Comparison of ENCODE assay signal across 12 cellular contexts in the genomic region with DNA sequence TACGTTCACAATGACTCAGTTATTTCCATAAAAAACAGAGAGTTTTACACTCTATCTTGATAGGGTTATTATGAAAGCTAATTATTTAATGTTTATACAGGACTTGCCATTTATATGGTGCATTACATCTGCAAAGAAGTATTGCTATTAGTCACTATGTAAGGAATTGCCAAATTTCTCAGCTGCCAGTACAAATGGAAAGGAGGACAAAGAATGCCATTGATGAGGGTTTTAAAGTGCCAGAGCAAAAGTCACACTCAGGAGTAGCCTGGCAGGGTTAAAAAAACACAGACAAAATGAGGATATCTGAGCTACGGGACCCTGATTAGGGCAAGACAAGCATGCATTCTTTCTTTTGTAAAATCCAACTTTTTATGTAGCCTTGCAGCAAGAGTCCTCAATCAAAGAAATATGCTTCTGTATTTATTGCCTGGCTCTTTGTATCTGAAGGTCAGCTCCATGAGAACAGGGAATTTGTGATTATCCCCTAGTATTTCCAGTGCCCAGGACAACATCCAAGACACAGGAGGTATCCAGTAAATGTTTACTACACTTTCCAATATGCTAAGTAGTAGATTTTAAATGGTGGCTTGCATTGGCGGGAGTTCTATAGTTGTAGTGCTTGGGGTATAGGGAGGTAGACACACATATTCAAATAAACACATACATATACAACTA.
DNase-seq lines count a peak whose midpoint lies in the region; ATAC-seq and TF ChIP-seq lines count a peak whose summit lies in the region.
"Had no signal": no experiment of that assay in that cellular context is flagged by ENCODE, and none has a peak within 500 bp of the region (broad histone marks: within the 10 kb centered on the region; RNA-seq: fewer than 3 reads in every experiment).

No MANE protein-coding gene starts in this region.

- WGBS in tibial nerve, 2 donors: 38 to 41% methylated on average over 3 of the region's 3 CpGs

- no peaks in the 10 kb centered on the region for H3K27me3 ChIP-seq in breast epithelium
- no peaks in the 10 kb centered on the region for H3K27me3 ChIP-seq in tibial nerve

- H3K27me3 Mint-ChIP-seq in MCF 10A (ENCODE audit: insufficient read depth, unreplicated experiment): no peaks in the 10 kb centered on the region
- H3K27me3 Mint-ChIP-seq: activated naive CD4-positive, alpha-beta T cell treated with anti-CD3 and anti-CD28 coated beads, Interleukin-2, amount 50 U/mL, for 24 hours had no signal

- H3K36me3 Mint-ChIP-seq in MCF 10A (ENCODE audit: insufficient read depth, unreplicated experiment): no peaks in the 10 kb centered on the region
- H3K36me3 Mint-ChIP-seq: activated naive CD4-positive, alpha-beta T cell treated with anti-CD3 and anti-CD28 coated beads, Interleukin-2, amount 50 U/mL, for 24 hours had no signal

- peaks cover 0 to 6% of the 10 kb centered on the region in 2 donors for H3K4me1 ChIP-seq in breast epithelium
- peaks cover 0 to 16% (median 0%) of the 10 kb centered on the region in 4 donors for H3K4me1 ChIP-seq in tibial nerve

- DNase-seq in MCF 10A (ENCODE audit: unreplicated experiment) (peak; percentile 49), breast epithelium (ENCODE audit: low spot score in 2 of 2) (no peak), astrocyte of the hippocampus (ENCODE audit: low read depth, low spot score) (peak; percentile 83), foreskin melanocyte (peak; percentile 82), superior temporal gyrus (ENCODE audit: extremely low spot score) (peak; percentile 91), tibial nerve (ENCODE audit: low spot score in 2 of 2) (no peak)
- no peak for DNase-seq in activated CD8-positive, alpha-beta memory T cell treated with anti-CD3 and anti-CD28 coated beads, Interleukin-2, amount 50 U/mL, for 4 hours
- DNase-seq: NCI-H1436; stimulated activated naive CD4-positive, alpha-beta T cell treated with Interleukin-2 at 50 U/mL for 16 hours; T-helper 9 cell had no signal

- peaks cover 13% of the 10 kb centered on the region for H3K4me1 Mint-ChIP-seq in MCF 10A (ENCODE audit: insufficient read depth, unreplicated experiment)
- H3K4me1 Mint-ChIP-seq: activated naive CD4-positive, alpha-beta T cell treated with anti-CD3 and anti-CD28 coated beads, Interleukin-2, amount 50 U/mL, for 24 hours had no signal

- ATAC-seq in HG02981 (IDR thresholded peaks at IDR 0.05; ENCODE audit: unreplicated experiment): no peak

- H3K9me3 ChIP-seq in breast epithelium (no peaks in the 10 kb centered on the region), tibial nerve (no peaks in the 10 kb centered on the region)

- no peak overlapping the region for H3K27ac Mint-ChIP-seq in MCF 10A (ENCODE audit: low read depth, unreplicated experiment)
- H3K27ac Mint-ChIP-seq: activated naive CD4-positive, alpha-beta T cell treated with anti-CD3 and anti-CD28 coated beads, Interleukin-2, amount 50 U/mL, for 24 hours had no signal

- H3K36me3 ChIP-seq in breast epithelium (no peaks in the 10 kb centered on the region), tibial nerve (no peaks in the 10 kb centered on the region)

- TF ChIP-seq EP300 in tibial nerve (IDR thresholded peaks at IDR 0.05): no peak

- H3K4me3 Mint-ChIP-seq in MCF 10A (ENCODE audit: unreplicated experiment): no peak overlapping the region
- H3K4me3 Mint-ChIP-seq: activated naive CD4-positive, alpha-beta T cell treated with anti-CD3 and anti-CD28 coated beads, Interleukin-2, amount 50 U/mL, for 24 hours had no signal

- H3K9me3 Mint-ChIP-seq in MCF 10A (ENCODE audit: unreplicated experiment): no peaks in the 10 kb centered on the region
- H3K9me3 Mint-ChIP-seq: activated naive CD4-positive, alpha-beta T cell treated with anti-CD3 and anti-CD28 coated beads, Interleukin-2, amount 50 U/mL, for 24 hours had no signal

- TF ChIP-seq POLR2A in breast epithelium (IDR thresholded peaks at IDR 0.05) (no peak), tibial nerve (IDR thresholded peaks at IDR 0.05) (no peak)

- no TSS peak for BruUV-seq in MCF 10A (replicated peaks; lab: Mats Ljungman, UMichigan)

- CTCF ChIA-PET in MCF 10A (lab: Yijun Ruan, JAX): interaction anchor here (0.8 kb wide), 1 partner anchor 232 kb away, joined by 3 read pairs; no protein-coding TSS in a partner anchor

- no peak overlapping the region for H3K27ac ChIP-seq in breast epithelium
- H3K27ac ChIP-seq in tibial nerve: no peak overlapping the region

- H3K4me3 ChIP-seq in breast epithelium: no peak overlapping the region
- H3K4me3 ChIP-seq in tibial nerve: no peak overlapping the region

- intact Hi-C loops in MCF 10A (cut with micrococcal nuclease) (no loop called here), breast epithelium (cut with DNase I; ENCODE audit: low total_unique reads) (no loop called here)

- POLR2A ChIA-PET in MCF 10A (lab: Yijun Ruan, JAX): interaction anchor here (0.8 to 1.7 kb wide), 4 partner anchors 12 to 221 kb away, joined by 3 to 8 read pairs (median 3); no protein-coding TSS in a partner anchor

- TF ChIP-seq CTCF in MCF 10A (IDR thresholded peaks at IDR 0.05; ENCODE audit: unreplicated experiment): no peak
- no peak for TF ChIP-seq CTCF in breast epithelium (IDR thresholded peaks at IDR 0.05)
- no peak for TF ChIP-seq CTCF in tibial nerve (IDR thresholded peaks at IDR 0.05)

Comparison
In these comparisons a context has a peak if more than half of its experiments do, and no peak if none do; other contexts are left out.
1. DNase-seq: peak in MCF 10A (single experiment), astrocyte of the hippocampus (single experiment), foreskin melanocyte (single experiment) and superior temporal gyrus (single experiment); none in breast epithelium (0 of 2), activated CD8-positive, alpha-beta memory T cell treated with anti-CD3 and anti-CD28 coated beads, Interleukin-2, amount 50 U/mL, for 4 hours (single experiment) and tibial nerve (0 of 2).